28 cellular contexts compared by ENCODE assay signal in genomic region chr16:64542152-64542551, GRCh38.
"Had no signal": no experiment of that assay in that cellular context is flagged by ENCODE, and none has a peak within 500 bp of the region (broad histone marks: within the 10 kb centered on the region; RNA-seq: fewer than 3 reads in every experiment).

No MANE protein-coding gene starts in this region.

- H2AFZ ChIP-seq: neural progenitor cell, parathyroid adenoma had no signal

- H3K79me2 ChIP-seq: parathyroid adenoma had no signal

- H3K27ac ChIP-seq: neural progenitor cell, ovary, parathyroid adenoma, psoas muscle, skin epidermis, spleen, stomach, thoracic aorta, thyroid gland, tibial nerve, upper lobe of left lung, vagina had no signal

- ATAC-seq: naive thymus-derived CD8-positive, alpha-beta T cell; natural killer cell treated with Interleukin-12 subunit alpha and Interleukin-12 subunit beta and Interleukin-15 and Interleukin-18, amount 100 ng/mL, for 72 hours; psoas muscle; right cardiac atrium; sciatic nerve; stimulated activated memory B cell treated with anti-CD40 and anti-IgM and Interleukin-4, amounts not matched to agents 10 μg/mL and 1 μg/mL and 100 μg/mL, for 72 hours had no signal

- H3K4me3 ChIP-seq: neural progenitor cell, ovary, psoas muscle, skin epidermis, smooth muscle cell, spleen, stomach, thoracic aorta, thyroid gland, tibial nerve, upper lobe of left lung, vagina had no signal

- H3K4me1 ChIP-seq: parathyroid adenoma, psoas muscle, spleen, stomach, thyroid gland, tibial nerve, upper lobe of left lung, vagina had no signal

- H3K27me3 ChIP-seq: neural progenitor cell, ovary, spleen, stomach, thyroid gland, tibial nerve, upper lobe of left lung, vagina had no signal

- H3K9ac ChIP-seq: neural progenitor cell, parathyroid adenoma had no signal

- H3K9me3 ChIP-seq: ovary, psoas muscle, stomach, thoracic aorta, thyroid gland, tibial nerve, upper lobe of left lung, vagina had no signal

- DNase-seq: naive B cell; naive thymus-derived CD8-positive, alpha-beta T cell; occipital lobe; ovary; posterior cingulate gyrus; psoas muscle; right cardiac atrium; spleen; stimulated activated CD4-positive, alpha-beta T cell treated with anti-CD3 and anti-CD28 coated beads, Interleukin-12 subunit alpha, Interleukin-12 subunit beta, amount 100 ng/mL, for 4 hours; stimulated activated CD4-positive, alpha-beta T cell treated with anti-CD3 and anti-CD28 coated beads, Interleukin-1b, Interleukin-23, amount 100 ng/mL, for 48 hours; stimulated activated CD4-positive, alpha-beta T cell treated with anti-CD3 and anti-CD28 coated beads, Interleukin-4, amount 100 ng/mL, for 1 hour; stimulated activated CD4-positive, alpha-beta T cell treated with anti-CD3 and anti-CD28 coated beads, Interleukin-4, amount 100 ng/mL, for 4 hours; stimulated activated CD8-positive, alpha-beta memory T cell treated with anti-CD3 and anti-CD28 coated beads, Interleukin-4, amount 100 ng/mL, for 48 hours; stimulated activated naive CD4-positive, alpha-beta T cell; stomach; thyroid gland; trophoblast cell; upper lobe of left lung had no signal

- H3K4me2 ChIP-seq: neural progenitor cell had no signal

- H3K36me3 ChIP-seq: ovary, spleen, stomach, thoracic aorta, thyroid gland, tibial nerve, upper lobe of left lung, vagina had no signal
